ENCODE assay signal across 14 cellular contexts in the genomic region with DNA sequence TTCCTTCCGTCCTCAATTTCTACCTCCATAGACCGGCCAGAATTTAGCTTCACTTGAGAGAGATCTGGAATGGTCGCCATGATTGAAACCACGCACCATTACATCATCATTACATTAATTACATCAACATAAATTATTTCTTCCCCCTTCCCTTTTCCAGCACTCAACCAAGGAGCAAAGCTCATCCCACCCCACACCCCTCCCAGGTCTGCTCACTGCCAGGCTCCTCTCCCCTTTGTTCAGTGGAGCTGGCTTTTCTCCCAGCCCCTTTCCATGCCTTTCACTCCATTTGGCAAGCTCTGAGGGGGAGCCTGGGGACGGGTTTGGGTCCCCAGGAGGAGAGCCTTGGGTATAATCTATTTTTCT. TPM values are rescaled to one million over a fixed set of nuclear protein-coding genes. Genes with fewer than 3 reads are reported as not detected.
DNase-seq lines count a peak whose midpoint lies in the region; ATAC-seq and TF ChIP-seq lines count a peak whose summit lies in the region.
"Had no signal": no experiment of that assay in that cellular context is flagged by ENCODE, and none has a peak within 500 bp of the region (broad histone marks: within the 10 kb centered on the region; RNA-seq: fewer than 3 reads in every experiment).

No MANE protein-coding gene starts in this region.

- H3K4me3 Mint-ChIP-seq in CD14-positive monocyte (no peak overlapping the region), mesothelial cell of epicardium (no peak overlapping the region)
- no peak overlapping the region for H3K4me3 Mint-ChIP-seq in activated CD4-positive, alpha-beta memory T cell treated with anti-CD3 and anti-CD28 coated beads, Interleukin-2, amount 10 ng/mL, durations not matched to agents 7 days and 5 days

- TSS peak; percentile 45 for BruUV-seq in HCT116 (replicated peaks; lab: Mats Ljungman, UMichigan)

- H3K36me3 ChIP-seq in HCT116 (ENCODE audit: control insufficient read depth in 1 of 2, insufficient read depth in 2 of 2, low read length in 2 of 2): peaks cover 40 to 55% of the 10 kb centered on the region in 2 experiments

- no peaks in the 10 kb centered on the region for H3K9me2 ChIP-seq in HCT116 (ENCODE audit: insufficient read depth)

- H3K79me2 ChIP-seq in HCT116 (ENCODE audit: insufficient read depth, low read length): peaks cover 37% of the 10 kb centered on the region

- no peaks in the 10 kb centered on the region for H3K4me1 ChIP-seq in HCT116 (ENCODE audit: control insufficient read depth in 1 of 2, insufficient read depth in 2 of 2, low read length in 2 of 2)
- H3K4me1 ChIP-seq: colonic mucosa, foreskin keratinocyte, psoas muscle had no signal

- TF ChIP-seq CTCF in CD14-positive monocyte (IDR thresholded peaks at IDR 0.05) (no peak), HCT116 (IDR thresholded peaks at IDR 0.05 in 2 of 3, conservative IDR thresholded peaks at IDR 0.05 in 1 of 3; ENCODE audit: borderline replicate concordance in 1 of 3, insufficient read depth in 1 of 3, low read depth in 2 of 3, low read length in 2 of 3) (no peak), mesothelial cell of epicardium (IDR thresholded peaks at IDR 0.05; ENCODE audit: unreplicated experiment) (no peak)

- no peak for DNase-seq in CD14-positive monocyte (ENCODE audit: low spot score)
- DNase-seq in HCT116 (ENCODE audit: low read depth, low spot score): no peak
- DNase-seq in activated CD4-positive, alpha-beta memory T cell treated with anti-CD3 and anti-CD28 coated beads, Interleukin-2, amount 10 ng/mL, durations not matched to agents 7 days and 5 days: no peak
- DNase-seq in mesothelial cell of epicardium (ENCODE audit: low spot score in 2 of 2, unreplicated experiment in 2 of 2): no peak
- DNase-seq in NCI-H1417 treated with DMSO at 0.1 percent for 48 hours (lab: John Stamatoyannopoulos, UW): no peak
- no peak for DNase-seq in NCI-H446 treated with DMSO at 0.1 percent for 48 hours (lab: John Stamatoyannopoulos, UW)
- DNase-seq: activated gamma-delta T cell, colonic mucosa, foreskin keratinocyte, left lung, NCI-H2081, psoas muscle had no signal

- peaks cover 5% of the 10 kb centered on the region for H3K4me1 Mint-ChIP-seq in CD14-positive monocyte
- H3K4me1 Mint-ChIP-seq in activated CD4-positive, alpha-beta memory T cell treated with anti-CD3 and anti-CD28 coated beads, Interleukin-2, amount 10 ng/mL, durations not matched to agents 7 days and 5 days: peaks cover 43% of the 10 kb centered on the region
- H3K4me1 Mint-ChIP-seq in mesothelial cell of epicardium: peaks cover 2% of the 10 kb centered on the region

- H3K4me3 ChIP-seq in HCT116 (replicated peaks in 1 of 2; ENCODE audit: low read depth in 1 of 2, low read length in 2 of 2): no peak overlapping the region
- H3K4me3 ChIP-seq: colonic mucosa, left lung, psoas muscle had no signal

- H3K27ac Mint-ChIP-seq in CD14-positive monocyte (peak overlapping the region in 5 of 7 donors; percentile 27 to 72 (median 44)), mesothelial cell of epicardium (peak overlapping the region; percentile 73)
- H3K27ac Mint-ChIP-seq in activated CD4-positive, alpha-beta memory T cell treated with anti-CD3 and anti-CD28 coated beads, Interleukin-2, amount 10 ng/mL, durations not matched to agents 7 days and 5 days: peak overlapping the region; percentile 52

- H3K9ac ChIP-seq in HCT116 (ENCODE audit: low read length): no peak overlapping the region

- peak; percentile 28 for ATAC-seq in HCT116
- ATAC-seq in HG02981 (IDR thresholded peaks at IDR 0.05; ENCODE audit: unreplicated experiment): no peak
- ATAC-seq in GM18517 (IDR thresholded peaks at IDR 0.05; ENCODE audit: unreplicated experiment): no peak
- ATAC-seq: foreskin keratinocyte, left lung had no signal

- peak overlapping the region; percentile 34; the same call in 1 of the 2 replicates for H3K27ac ChIP-seq in HCT116 (ENCODE audit: low read depth, low read length)
- H3K27ac ChIP-seq: colonic mucosa, foreskin keratinocyte, left lung, psoas muscle had no signal

- TF ChIP-seq RAD21 in HCT116 (IDR thresholded peaks at IDR 0.05; ENCODE audit: low read depth): no peak

- intact Hi-C loops in CD14-positive monocyte (cut with micrococcal nuclease) (no loop called here), HCT116 (cut with micrococcal nuclease) (no loop called here)

- H3K27me3 Mint-ChIP-seq in CD14-positive monocyte (ENCODE audit: low read depth in 3 of 3) (peaks cover 0 to 2% (median 0%) of the 10 kb centered on the region in 3 donors), mesothelial cell of epicardium (ENCODE audit: low read depth) (no peaks in the 10 kb centered on the region)
- H3K27me3 Mint-ChIP-seq in activated CD4-positive, alpha-beta memory T cell treated with anti-CD3 and anti-CD28 coated beads, Interleukin-2, amount 10 ng/mL, durations not matched to agents 7 days and 5 days: no peaks in the 10 kb centered on the region

- no peak overlapping the region for H2AFZ ChIP-seq in HCT116 (ENCODE audit: low read depth, low read length, poor library complexity, severe bottlenecking)

- no peaks in the 10 kb centered on the region for H3K27me3 ChIP-seq in HCT116 (ENCODE audit: insufficient read depth, low read length)
- H3K27me3 ChIP-seq: colonic mucosa, foreskin keratinocyte, left lung had no signal

- H3K4me2 ChIP-seq in HCT116 (ENCODE audit: low read length): no peak overlapping the region

- peaks cover 41% of the 10 kb centered on the region; the same call in 1 of the 2 replicates for H4K20me1 ChIP-seq in HCT116 (ENCODE audit: insufficient read depth)

- peaks cover 0 to 1% (median 0%) of the 10 kb centered on the region in 7 donors for H3K9me3 Mint-ChIP-seq in CD14-positive monocyte
- H3K9me3 Mint-ChIP-seq in activated CD4-positive, alpha-beta memory T cell treated with anti-CD3 and anti-CD28 coated beads, Interleukin-2, amount 10 ng/mL, durations not matched to agents 7 days and 5 days: no peaks in the 10 kb centered on the region
- H3K9me3 Mint-ChIP-seq in mesothelial cell of epicardium: no peaks in the 10 kb centered on the region

- CTCF ChIA-PET in HCT116 (lab: Charles Lee): no interaction called here
- CTCF ChIA-PET in activated CD4-positive, alpha-beta memory T cell treated with anti-CD3 and anti-CD28 coated beads, Interleukin-2, amount 10 ng/mL, durations not matched to agents 7 days and 5 days (lab: Charles Lee): no interaction called here

- POLR2A ChIA-PET in HCT116 (lab: Charles Lee): interaction anchor here (1.9 kb wide), 1 partner anchor 12 kb away, joined by 11 read pairs; a partner anchor contains a TSS
- POLR2A ChIA-PET in activated CD4-positive, alpha-beta memory T cell treated with anti-CD3 and anti-CD28 coated beads, Interleukin-2, amount 10 ng/mL, durations not matched to agents 7 days and 5 days (lab: Charles Lee): interaction anchor here (1.1 to 31.8 kb wide), 5 partner anchors 2 to 51 kb away, joined by 4 to 1091 read pairs (median 6); a partner anchor contains a TSS

- H3K36me3 Mint-ChIP-seq in CD14-positive monocyte (peaks cover 81 to 92% of the 10 kb centered on the region in 2 donors), mesothelial cell of epicardium (peaks cover 44% of the 10 kb centered on the region)
- H3K36me3 Mint-ChIP-seq in activated CD4-positive, alpha-beta memory T cell treated with anti-CD3 and anti-CD28 coated beads, Interleukin-2, amount 10 ng/mL, durations not matched to agents 7 days and 5 days (ENCODE audit: low read depth): peaks cover 86% of the 10 kb centered on the region

- no peaks in the 10 kb centered on the region for H3K9me3 ChIP-seq in HCT116 (ENCODE audit: control insufficient read depth in 1 of 2, insufficient read depth in 1 of 2, low read depth in 1 of 2, low read length in 2 of 2)
- H3K9me3 ChIP-seq: colonic mucosa, left lung, psoas muscle had no signal

- RAD21 ChIA-PET in HCT116 (lab: Charles Lee; ENCODE audit: low non-redundant PET in 1 of 2, low total read pairs in 2 of 2, uncharacterized antibody in 2 of 2, unreplicated experiment in 2 of 2): interaction anchor here in 1 of 2 experiments (0.6 kb wide), 1 partner anchor 30 kb away, joined by 3 read pairs; no protein-coding TSS in a partner anchor

- TF ChIP-seq POLR2A in HCT116 (IDR thresholded peaks at IDR 0.05; ENCODE audit: borderline replicate concordance, extremely low read depth, insufficient read depth, insufficient read length): no peak

RNA-seq across cellular contexts. Expression of a gene that starts 8.4 kb away (rescaled TPM):
- polyA plus RNA-seq in CD14-positive monocyte: 1,000 to 10,000 TPM; 1,150 to 1,195 TPM
- total RNA-seq in HCT116 (2021; ENCODE audit: unreplicated experiment) (2,432 TPM), mesothelial cell of epicardium (2,008 to 2,083 TPM (median 2,030 TPM) in 3 replicates)
- 5,228 and 5,585 TPM in 2 replicates for polyA plus RNA-seq in HCT116 (2012)
- total RNA-seq in activated CD4-positive, alpha-beta memory T cell treated with anti-CD3 and anti-CD28 coated beads, Interleukin-2, amount 10 ng/mL, durations not matched to agents 7 days and 5 days: 1,000 to 10,000 TPM; 1,749 to 1,772 TPM

RNA-seq across cellular contexts. Expression of a gene that starts 12.2 kb away (rescaled TPM):
- under 1 TPM; 0.12 to 0.24 TPM for polyA plus RNA-seq in CD14-positive monocyte
- total RNA-seq in HCT116 (2021; ENCODE audit: unreplicated experiment) (51.8 TPM), mesothelial cell of epicardium (27.9 to 28.1 TPM (median 27.9 TPM) in 3 replicates)
- 34.1 and 37.8 TPM in 2 replicates for polyA plus RNA-seq in HCT116 (2012)
- total RNA-seq in activated CD4-positive, alpha-beta memory T cell treated with anti-CD3 and anti-CD28 coated beads, Interleukin-2, amount 10 ng/mL, durations not matched to agents 7 days and 5 days: 10 to 100 TPM; 42.4 to 43.7 TPM

RNA-seq across cellular contexts. Expression of a gene that starts 25.6 kb away (rescaled TPM):
- 1 to 10 TPM; 5.7 to 8.5 TPM for polyA plus RNA-seq in CD14-positive monocyte
- 7.6 TPM for total RNA-seq in HCT116 (2021; ENCODE audit: unreplicated experiment)
- 5.7 and 6.3 TPM in 2 replicates for polyA plus RNA-seq in HCT116 (2012)
- 10 to 100 TPM; 24.0 to 24.2 TPM for total RNA-seq in activated CD4-positive, alpha-beta memory T cell treated with anti-CD3 and anti-CD28 coated beads, Interleukin-2, amount 10 ng/mL, durations not matched to agents 7 days and 5 days
- 12.8 to 14.6 TPM (median 13.3 TPM) in 3 replicates for total RNA-seq in mesothelial cell of epicardium

RNA-seq across cellular contexts. Expression of a gene that starts 30.3 kb away (rescaled TPM):
- polyA plus RNA-seq in CD14-positive monocyte: 10 to 100 TPM; 10.3 to 12.8 TPM
- total RNA-seq in HCT116 (2021; ENCODE audit: unreplicated experiment) (30.2 TPM), mesothelial cell of epicardium (0.57 to 0.72 TPM (median 0.62 TPM) in 3 replicates)
- 21.9 and 25.3 TPM in 2 replicates for polyA plus RNA-seq in HCT116 (2012)
- 1 to 10 TPM; 1.9 to 2.0 TPM for total RNA-seq in activated CD4-positive, alpha-beta memory T cell treated with anti-CD3 and anti-CD28 coated beads, Interleukin-2, amount 10 ng/mL, durations not matched to agents 7 days and 5 days
